Comparison of ENCODE assay signal across 1 cellular context in the genomic region with DNA sequence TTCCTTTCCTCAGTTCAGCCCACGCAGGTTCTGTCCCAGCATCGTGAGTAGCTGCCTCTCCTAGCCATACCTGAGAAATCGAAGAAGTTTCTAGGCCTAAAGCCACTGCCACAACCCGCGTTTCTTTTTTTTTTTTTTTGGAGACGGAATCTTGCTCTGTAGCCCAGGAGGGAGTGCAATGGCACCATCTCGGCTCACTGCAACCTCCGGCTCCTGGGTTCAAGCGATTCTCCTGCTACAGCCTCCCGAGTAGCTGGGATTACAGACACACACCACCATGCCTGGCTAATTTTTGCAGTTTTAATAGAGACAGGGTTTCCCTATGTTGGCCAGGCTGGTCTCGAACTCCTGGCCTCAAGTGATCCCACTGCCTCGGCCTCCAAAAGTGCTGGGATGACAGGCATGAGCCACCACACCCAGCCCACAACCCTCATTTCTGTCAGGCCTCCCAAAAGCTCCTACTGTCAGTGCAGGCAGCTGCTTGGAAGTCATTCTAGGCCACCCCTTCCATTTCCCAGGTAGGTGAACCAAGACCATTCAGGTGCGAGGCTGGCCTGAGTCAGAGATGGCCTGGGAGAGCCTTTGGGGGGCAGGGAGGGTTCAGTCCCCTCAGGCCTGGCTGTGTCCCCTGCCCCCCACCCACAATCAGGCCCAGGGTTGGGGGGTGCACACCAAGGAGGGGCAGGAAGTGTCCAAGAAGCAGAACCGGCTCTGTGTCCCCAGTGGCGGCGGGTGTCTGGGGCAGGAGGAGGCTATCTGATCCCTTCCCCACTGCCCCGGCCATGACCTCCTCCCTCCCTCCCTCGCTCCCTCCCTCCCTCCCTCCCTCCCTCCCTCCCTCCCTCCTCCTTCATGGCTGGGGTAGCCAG.
TF ChIP-seq lines count a peak whose summit lies in the region.

No MANE protein-coding gene starts in this region.

TF ChIP-seq in K562, 482 proteins besides CTCF, POLR2A, EP300 and RAD21 (continued from another document and continues in another):
- TF ChIP-seq, protein P1, sequence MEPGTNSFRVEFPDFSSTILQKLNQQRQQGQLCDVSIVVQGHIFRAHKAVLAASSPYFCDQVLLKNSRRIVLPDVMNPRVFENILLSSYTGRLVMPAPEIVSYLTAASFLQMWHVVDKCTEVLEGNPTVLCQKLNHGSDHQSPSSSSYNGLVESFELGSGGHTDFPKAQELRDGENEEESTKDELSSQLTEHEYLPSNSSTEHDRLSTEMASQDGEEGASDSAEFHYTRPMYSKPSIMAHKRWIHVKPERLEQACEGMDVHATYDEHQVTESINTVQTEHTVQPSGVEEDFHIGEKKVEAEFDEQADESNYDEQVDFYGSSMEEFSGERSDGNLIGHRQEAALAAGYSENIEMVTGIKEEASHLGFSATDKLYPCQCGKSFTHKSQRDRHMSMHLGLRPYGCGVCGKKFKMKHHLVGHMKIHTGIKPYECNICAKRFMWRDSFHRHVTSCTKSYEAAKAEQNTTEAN (CRISPR knock-in tag; IDR thresholded peaks at IDR 0.05), result no peak
- no peak for TF ChIP-seq MEIS2 (IDR thresholded peaks at IDR 0.05; ENCODE audit: partially characterized antibody)
- TF ChIP-seq CTBP1 (IDR thresholded peaks at IDR 0.05; ENCODE audit: borderline replicate concordance), result no peak
- peak; percentile 34; the same call in 1 of the 2 replicates for TF ChIP-seq RNF2 (IDR thresholded peaks at IDR 0.05)
- TF ChIP-seq ZC3H11A (IDR thresholded peaks at IDR 0.05; ENCODE audit: low read depth, low read length), result no peak
- no peak for TF ChIP-seq GABPB1 (CRISPR knock-in tag; IDR thresholded peaks at IDR 0.05)
- peak; percentile 63; the same call in 1 of the 2 replicates for TF ChIP-seq ZNF263 (CRISPR knock-in tag; IDR thresholded peaks at IDR 0.05; ENCODE audit: borderline replicate concordance)
- no peak for TF ChIP-seq MED1 (CRISPR knock-in tag; IDR thresholded peaks at IDR 0.05; ENCODE audit: borderline replicate concordance)
- peak in 1 of 2 experiments; percentile 25; a peak in 1 of 4 replicates for TF ChIP-seq MAZ (CRISPR knock-in tag; conservative IDR thresholded peaks at IDR 0.05 in 1 of 2, IDR thresholded peaks at IDR 0.05 in 1 of 2)
- TF ChIP-seq SMARCE1 (IDR thresholded peaks at IDR 0.05), result 0 out of 2 replicates have a peak, but pooled peaks have one; percentile 47
- TF ChIP-seq ZC3H4 (CRISPR knock-in tag; IDR thresholded peaks at IDR 0.05; ENCODE audit: borderline replicate concordance), result no peak
- no peak for TF ChIP-seq CBX8 (IDR thresholded peaks at IDR 0.05; ENCODE audit: borderline replicate concordance, extremely low read depth, low read depth, low read length, poor library complexity, severe bottlenecking)
- TF ChIP-seq, protein P2, sequence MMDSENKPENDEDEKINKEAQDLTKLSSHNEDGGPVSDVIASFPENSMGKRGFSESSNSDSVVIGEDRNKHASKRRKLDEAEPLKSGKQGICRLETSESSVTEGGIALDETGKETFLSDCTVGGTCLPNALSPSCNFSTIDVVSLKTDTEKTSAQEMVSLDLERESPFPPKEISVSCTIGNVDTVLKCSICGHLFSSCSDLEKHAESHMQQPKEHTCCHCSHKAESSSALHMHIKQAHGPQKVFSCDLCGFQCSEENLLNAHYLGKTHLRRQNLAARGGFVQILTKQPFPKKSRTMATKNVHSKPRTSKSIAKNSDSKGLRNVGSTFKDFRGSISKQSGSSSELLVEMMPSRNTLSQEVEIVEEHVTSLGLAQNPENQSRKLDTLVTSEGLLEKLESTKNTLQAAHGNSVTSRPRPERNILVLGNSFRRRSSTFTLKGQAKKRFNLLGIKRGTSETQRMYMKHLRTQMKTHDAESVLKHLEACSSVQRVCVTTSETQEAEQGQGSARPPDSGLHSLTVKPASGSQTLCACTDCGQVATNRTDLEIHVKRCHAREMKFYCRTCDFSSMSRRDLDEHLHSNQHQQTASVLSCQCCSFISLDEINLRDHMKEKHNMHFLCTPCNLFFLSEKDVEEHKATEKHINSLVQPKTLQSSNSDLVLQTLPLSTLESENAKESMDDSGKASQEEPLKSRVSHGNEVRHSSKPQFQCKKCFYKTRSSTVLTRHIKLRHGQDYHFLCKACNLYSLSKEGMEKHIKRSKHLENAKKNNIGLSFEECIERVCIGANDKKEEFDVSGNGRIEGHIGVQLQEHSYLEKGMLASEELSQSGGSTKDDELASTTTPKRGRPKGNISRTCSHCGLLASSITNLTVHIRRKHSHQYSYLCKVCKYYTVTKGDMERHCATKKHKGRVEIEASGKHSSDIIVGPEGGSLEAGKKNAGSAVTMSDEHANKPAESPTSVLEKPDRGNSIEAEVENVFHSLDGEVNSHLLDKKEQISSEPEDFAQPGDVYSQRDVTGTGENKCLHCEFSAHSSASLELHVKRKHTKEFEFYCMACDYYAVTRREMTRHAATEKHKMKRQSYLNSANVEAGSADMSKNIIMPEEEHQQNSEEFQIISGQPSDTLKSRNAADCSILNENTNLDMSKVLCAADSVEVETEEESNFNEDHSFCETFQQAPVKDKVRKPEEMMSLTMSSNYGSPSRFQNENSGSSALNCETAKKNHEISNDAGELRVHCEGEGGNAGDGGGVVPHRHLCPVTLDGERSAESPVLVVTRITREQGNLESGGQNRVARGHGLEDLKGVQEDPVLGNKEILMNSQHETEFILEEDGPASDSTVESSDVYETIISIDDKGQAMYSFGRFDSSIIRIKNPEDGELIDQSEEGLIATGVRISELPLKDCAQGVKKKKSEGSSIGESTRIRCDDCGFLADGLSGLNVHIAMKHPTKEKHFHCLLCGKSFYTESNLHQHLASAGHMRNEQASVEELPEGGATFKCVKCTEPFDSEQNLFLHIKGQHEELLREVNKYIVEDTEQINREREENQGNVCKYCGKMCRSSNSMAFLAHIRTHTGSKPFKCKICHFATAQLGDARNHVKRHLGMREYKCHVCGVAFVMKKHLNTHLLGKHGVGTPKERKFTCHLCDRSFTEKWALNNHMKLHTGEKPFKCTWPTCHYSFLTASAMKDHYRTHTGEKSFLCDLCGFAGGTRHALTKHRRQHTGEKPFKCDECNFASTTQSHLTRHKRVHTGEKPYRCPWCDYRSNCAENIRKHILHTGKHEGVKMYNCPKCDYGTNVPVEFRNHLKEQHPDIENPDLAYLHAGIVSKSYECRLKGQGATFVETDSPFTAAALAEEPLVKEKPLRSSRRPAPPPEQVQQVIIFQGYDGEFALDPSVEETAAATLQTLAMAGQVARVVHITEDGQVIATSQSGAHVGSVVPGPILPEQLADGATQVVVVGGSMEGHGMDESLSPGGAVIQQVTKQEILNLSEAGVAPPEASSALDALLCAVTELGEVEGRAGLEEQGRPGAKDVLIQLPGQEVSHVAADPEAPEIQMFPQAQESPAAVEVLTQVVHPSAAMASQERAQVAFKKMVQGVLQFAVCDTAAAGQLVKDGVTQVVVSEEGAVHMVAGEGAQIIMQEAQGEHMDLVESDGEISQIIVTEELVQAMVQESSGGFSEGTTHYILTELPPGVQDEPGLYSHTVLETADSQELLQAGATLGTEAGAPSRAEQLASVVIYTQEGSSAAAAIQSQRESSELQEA (IDR thresholded peaks at IDR 0.05; ENCODE audit: low read depth), result no peak
- TF ChIP-seq FIP1L1 (IDR thresholded peaks at IDR 0.05; ENCODE audit: low read depth, low read length, poor library complexity, severe bottlenecking), result no peak
- TF ChIP-seq, protein P3, sequence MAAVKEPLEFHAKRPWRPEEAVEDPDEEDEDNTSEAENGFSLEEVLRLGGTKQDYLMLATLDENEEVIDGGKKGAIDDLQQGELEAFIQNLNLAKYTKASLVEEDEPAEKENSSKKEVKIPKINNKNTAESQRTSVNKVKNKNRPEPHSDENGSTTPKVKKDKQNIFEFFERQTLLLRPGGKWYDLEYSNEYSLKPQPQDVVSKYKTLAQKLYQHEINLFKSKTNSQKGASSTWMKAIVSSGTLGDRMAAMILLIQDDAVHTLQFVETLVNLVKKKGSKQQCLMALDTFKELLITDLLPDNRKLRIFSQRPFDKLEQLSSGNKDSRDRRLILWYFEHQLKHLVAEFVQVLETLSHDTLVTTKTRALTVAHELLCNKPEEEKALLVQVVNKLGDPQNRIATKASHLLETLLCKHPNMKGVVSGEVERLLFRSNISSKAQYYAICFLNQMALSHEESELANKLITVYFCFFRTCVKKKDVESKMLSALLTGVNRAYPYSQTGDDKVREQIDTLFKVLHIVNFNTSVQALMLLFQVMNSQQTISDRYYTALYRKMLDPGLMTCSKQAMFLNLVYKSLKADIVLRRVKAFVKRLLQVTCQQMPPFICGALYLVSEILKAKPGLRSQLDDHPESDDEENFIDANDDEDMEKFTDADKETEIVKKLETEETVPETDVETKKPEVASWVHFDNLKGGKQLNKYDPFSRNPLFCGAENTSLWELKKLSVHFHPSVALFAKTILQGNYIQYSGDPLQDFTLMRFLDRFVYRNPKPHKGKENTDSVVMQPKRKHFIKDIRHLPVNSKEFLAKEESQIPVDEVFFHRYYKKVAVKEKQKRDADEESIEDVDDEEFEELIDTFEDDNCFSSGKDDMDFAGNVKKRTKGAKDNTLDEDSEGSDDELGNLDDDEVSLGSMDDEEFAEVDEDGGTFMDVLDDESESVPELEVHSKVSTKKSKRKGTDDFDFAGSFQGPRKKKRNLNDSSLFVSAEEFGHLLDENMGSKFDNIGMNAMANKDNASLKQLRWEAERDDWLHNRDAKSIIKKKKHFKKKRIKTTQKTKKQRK (IDR thresholded peaks at IDR 0.05; ENCODE audit: borderline replicate concordance, low read depth, low read length), result no peak
- no peak for TF ChIP-seq NCOA2 (IDR thresholded peaks at IDR 0.05; ENCODE audit: partially characterized antibody in 2 of 2)
- no peak for TF ChIP-seq MAFK (IDR thresholded peaks at IDR 0.05; ENCODE audit: low read length)
- TF ChIP-seq RBM22 (IDR thresholded peaks at IDR 0.05; ENCODE audit: low read depth, low read length, poor library complexity, severe bottlenecking), result no peak
- no peak for TF ChIP-seq COPS2 (conservative IDR thresholded peaks at IDR 0.05)
- 0 out of 4 replicates have a peak, but pooled peaks of 1 of the 2 experiments have one; percentile 19 for TF ChIP-seq KDM4B (IDR thresholded peaks at IDR 0.05; ENCODE audit: borderline replicate concordance in 2 of 2, low read depth in 1 of 2)
- TF ChIP-seq U2AF1 (optimal IDR thresholded peaks at IDR 0.05; ENCODE audit: low read depth, low read length), result no peak
- peak; percentile 93 for TF ChIP-seq PCBP1 (IDR thresholded peaks at IDR 0.05; ENCODE audit: low read depth, low read length, poor library complexity, severe bottlenecking)
- no peak for TF ChIP-seq ZFPM2 (CRISPR knock-in tag; IDR thresholded peaks at IDR 0.05)
- TF ChIP-seq, protein P4, sequence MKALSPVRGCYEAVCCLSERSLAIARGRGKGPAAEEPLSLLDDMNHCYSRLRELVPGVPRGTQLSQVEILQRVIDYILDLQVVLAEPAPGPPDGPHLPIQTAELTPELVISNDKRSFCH (CRISPR knock-in tag; IDR thresholded peaks at IDR 0.05), result no peak
- TF ChIP-seq, protein P4 (tag; IDR thresholded peaks at IDR 0.05), result no peak
- no peak for TF ChIP-seq SREBF1 (IDR thresholded peaks at IDR 0.05; ENCODE audit: borderline replicate concordance, low read depth, low read length)
